8 cellular contexts compared by ENCODE assay signal in the genomic region with DNA sequence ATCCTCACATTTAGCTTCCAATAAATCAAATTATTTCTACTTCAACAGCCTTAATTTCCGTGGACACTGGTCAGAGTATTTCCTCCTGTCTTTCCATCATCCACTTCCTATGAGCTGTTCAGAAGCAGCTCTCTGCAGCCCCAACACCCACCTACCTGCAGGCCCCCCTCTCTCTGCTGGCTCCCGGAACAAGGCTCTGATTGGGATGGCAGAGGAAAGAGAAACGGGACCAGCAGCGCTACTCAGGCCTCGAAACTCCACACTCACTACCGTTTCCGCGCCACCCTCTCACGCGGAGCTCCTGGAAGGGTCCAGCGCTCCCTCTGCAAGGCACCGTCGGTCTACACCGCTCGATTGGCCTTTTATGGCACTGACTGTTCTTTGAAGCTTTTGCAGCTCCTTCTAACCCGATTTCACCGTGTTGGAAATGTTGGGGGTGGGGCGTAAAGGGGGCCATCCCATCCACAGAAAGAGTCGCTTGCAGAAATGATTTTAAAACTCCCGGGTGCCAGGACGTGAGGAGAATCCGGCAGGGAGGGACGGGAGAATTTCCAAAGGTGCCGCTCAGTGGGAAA. TPM values are rescaled to one million over a fixed set of nuclear protein-coding genes. Genes with fewer than 3 reads are reported as not detected.
A peak's percentile ranks its signal among the peaks of the same experiment; 100 is the strongest.
DNase-seq lines count a peak whose midpoint lies in the region; ATAC-seq, FAIRE-seq and TF ChIP-seq lines count a peak whose summit lies in the region.

No MANE protein-coding gene starts in this region.

- peaks cover 17% of the 10 kb centered on the region for H3K4me1 ChIP-seq in KMS-11 (ENCODE audit: low read depth, poor library complexity, severe bottlenecking)
- peaks cover 0 to 45% of the 10 kb centered on the region in 2 donors for H3K4me1 ChIP-seq in right atrium auricular region

- H3K27ac ChIP-seq in KMS-11 = peak overlapping the region; percentile 76
- peak overlapping the region; percentile 94 to 97 for H3K27ac ChIP-seq in right atrium auricular region

- no peak for FAIRE-seq in GM12892 (lab: Jason Lieb, UNC)

- peak overlapping the region; percentile 92 for H3K27ac Mint-ChIP-seq in activated T-cell treated with anti-CD3 and anti-CD28 coated beads, Interleukin-2, amount 50 U/mL, for 72 hours

- no peaks in the 10 kb centered on the region for H3K36me3 Mint-ChIP-seq in activated T-cell treated with anti-CD3 and anti-CD28 coated beads, Interleukin-2, amount 50 U/mL, for 72 hours (ENCODE audit: insufficient read depth in 2 of 2)

- H3K36me3 ChIP-seq in KMS-11 (ENCODE audit: insufficient read depth) = no peaks in the 10 kb centered on the region
- no peaks in the 10 kb centered on the region for H3K36me3 ChIP-seq in right atrium auricular region

- no peak overlapping the region for H3K4me3 Mint-ChIP-seq in activated T-cell treated with anti-CD3 and anti-CD28 coated beads, Interleukin-2, amount 50 U/mL, for 72 hours

- no peaks in the 10 kb centered on the region for H3K9me3 Mint-ChIP-seq in activated T-cell treated with anti-CD3 and anti-CD28 coated beads, Interleukin-2, amount 50 U/mL, for 72 hours

- DNase-seq in NCI-H2107 treated with DMSO at 0.1 percent for 48 hours (lab: John Stamatoyannopoulos, UW; ENCODE audit: unreplicated experiment) (peak; percentile 31), NCI-H2107 (lab: John Stamatoyannopoulos, UW) (no peak), right atrium auricular region (ENCODE audit: low spot score) (no peak), retinal pigment epithelial cell (ENCODE audit: low read depth) (no peak), GM12892 (ENCODE audit: insufficient read length) (no peak)
- peak in 1 of 2 donors; percentile 42 for DNase-seq in activated T-cell treated with anti-CD3 and anti-CD28 coated beads, Interleukin-2, amount 50 U/mL, for 72 hours

- H3K4me3 ChIP-seq in KMS-11 (IDR thresholded peaks at IDR 0.05; ENCODE audit: insufficient read depth, low read depth, low read length) = peak overlapping the region; percentile 34
- peak overlapping the region; percentile 86 for H3K4me3 ChIP-seq in right atrium auricular region
- H3K4me3 ChIP-seq in retinal pigment epithelial cell (ENCODE audit: low read length) = peak overlapping the region; percentile 70

- peak; percentile 28 for ATAC-seq in GM21723 (IDR thresholded peaks at IDR 0.05; ENCODE audit: unreplicated experiment)
- ATAC-seq in activated T-cell treated with anti-CD3 and anti-CD28 coated beads, Interleukin-2, amount 50 U/mL, for 72 hours (replicated peaks in 1 of 2) = peak; percentile 36 to 38

- no peaks in the 10 kb centered on the region for H3K27me3 Mint-ChIP-seq in activated T-cell treated with anti-CD3 and anti-CD28 coated beads, Interleukin-2, amount 50 U/mL, for 72 hours (ENCODE audit: low read depth)

- H3K79me2 ChIP-seq in KMS-11 (ENCODE audit: insufficient read depth, low read depth) = peaks cover 16% of the 10 kb centered on the region; the same call in 1 of the 2 replicates

- no peaks in the 10 kb centered on the region for H3K9me3 ChIP-seq in right atrium auricular region

- TF ChIP-seq CTCF in KMS-11 (conservative IDR thresholded peaks at IDR 0.05; ENCODE audit: low read depth, low read length) = no peak
- TF ChIP-seq CTCF in right atrium auricular region (IDR thresholded peaks at IDR 0.05) = no peak
- TF ChIP-seq CTCF in retinal pigment epithelial cell (conservative IDR thresholded peaks at IDR 0.05; ENCODE audit: low read depth, low read length) = no peak

- H3K27me3 ChIP-seq in KMS-11 (ENCODE audit: insufficient read depth, low read depth) (no peaks in the 10 kb centered on the region), right atrium auricular region (no peaks in the 10 kb centered on the region)

- peak overlapping the region; percentile 89 for H2AFZ ChIP-seq in KMS-11 (ENCODE audit: low read depth)

- no peaks in the 10 kb centered on the region for H4K20me1 ChIP-seq in KMS-11 (ENCODE audit: insufficient read depth)

- peaks cover 20% of the 10 kb centered on the region for H3K4me1 Mint-ChIP-seq in activated T-cell treated with anti-CD3 and anti-CD28 coated beads, Interleukin-2, amount 50 U/mL, for 72 hours (ENCODE audit: low read depth)

- peak overlapping the region; percentile 87 for H3K4me2 ChIP-seq in KMS-11

- no peak for TF ChIP-seq POLR2A in GM12892 (IDR thresholded peaks at IDR 0.05; ENCODE audit: low read depth, low read length)

- peak overlapping the region; percentile 78 for H3K9ac ChIP-seq in KMS-11

RNA-seq across cellular contexts. Expression of a gene that starts 0.4 kb away (rescaled TPM):
- 10 to 100 TPM; 10.3 to 13.5 TPM for total RNA-seq in activated T-cell treated with anti-CD3 and anti-CD28 coated beads, Interleukin-2, amount 50 U/mL, for 72 hours
- 10 to 100 TPM; 12.3 to 15.7 TPM for total RNA-seq in right atrium auricular region
- polyA plus RNA-seq in GM12892 (2012; ENCODE audit: missing spikeins) = 9.6 TPM

Comparison
In these comparisons a context has a peak if more than half of its experiments do, and no peak if none do; other contexts are left out.
1. H3K4me3 ChIP-seq: peak in every context shown above with its lines; median percentile 86 in right atrium auricular region; 70 in retinal pigment epithelial cell; 34 in KMS-11.